ENCODE assay signal across 8 cellular contexts in genomic region chr5:10595678-10596309, GRCh38.
A peak's percentile ranks its signal among the peaks of the same experiment; 100 is the strongest.
DNase-seq lines count a peak whose midpoint lies in the region; ATAC-seq, FAIRE-seq and TF ChIP-seq lines count a peak whose summit lies in the region.

No MANE protein-coding gene starts in this region.

- peaks cover 13% of the 10 kb centered on the region for H3K27me3 Mint-ChIP-seq in activated T-cell treated with anti-CD3 and anti-CD28 coated beads, Interleukin-2, amount 50 U/mL, for 24 hours

- peaks cover 6% of the 10 kb centered on the region for H3K36me3 Mint-ChIP-seq in activated T-cell treated with anti-CD3 and anti-CD28 coated beads, Interleukin-2, amount 50 U/mL, for 24 hours (ENCODE audit: low read depth)

- H3K27ac Mint-ChIP-seq in activated T-cell treated with anti-CD3 and anti-CD28 coated beads, Interleukin-2, amount 50 U/mL, for 24 hours, result peak overlapping the region; percentile 83

- peaks cover 13% of the 10 kb centered on the region for H3K9me3 Mint-ChIP-seq in activated T-cell treated with anti-CD3 and anti-CD28 coated beads, Interleukin-2, amount 50 U/mL, for 24 hours

- H3K4me3 Mint-ChIP-seq in activated T-cell treated with anti-CD3 and anti-CD28 coated beads, Interleukin-2, amount 50 U/mL, for 24 hours, result peak overlapping the region; percentile 8

- H3K4me1 Mint-ChIP-seq in activated T-cell treated with anti-CD3 and anti-CD28 coated beads, Interleukin-2, amount 50 U/mL, for 24 hours (ENCODE audit: low read depth), result peaks cover 46% of the 10 kb centered on the region

- ATAC-seq in GM18870 (IDR thresholded peaks at IDR 0.05; ENCODE audit: unreplicated experiment), result peak; percentile 49

- TF ChIP-seq CTCF in GM10266 (IDR thresholded peaks at IDR 0.05; ENCODE audit: control insufficient read depth, insufficient read depth, low read depth, missing control alignments), result no peak

- DNase-seq in HS-5 (ENCODE audit: low read depth), result peak; percentile 94
- DNase-seq in activated T-cell treated with anti-CD3 and anti-CD28 coated beads, Interleukin-2, amount 50 U/mL, for 24 hours, result peak; percentile 49
- peak; percentile 70 for DNase-seq in foreskin melanocyte
- peak; percentile 24 to 43 for DNase-seq in stimulated activated CD4-positive, alpha-beta T cell treated with anti-CD3 and anti-CD28 coated beads, Interleukin-12 subunit alpha, Interleukin-12 subunit beta, amount 100 ng/mL, for 24 hours (ENCODE audit: low read depth in 2 of 2)
- no peak for DNase-seq in GM19239 (ENCODE audit: insufficient read length, low spot score)
- no peak for DNase-seq in SKM-1 (lab: John Stamatoyannopoulos, UW; ENCODE audit: unreplicated experiment)
- no peak for DNase-seq in GM10266 (ENCODE audit: extremely low spot score)

- no peak for FAIRE-seq in GM19239 (lab: Jason Lieb, UNC)

Comparison
In these comparisons a context has a peak if more than half of its experiments do, and no peak if none do; other contexts are left out.
1. DNase-seq: peak in HS-5 (single experiment), activated T-cell treated with anti-CD3 and anti-CD28 coated beads, Interleukin-2, amount 50 U/mL, for 24 hours (single experiment), foreskin melanocyte (single experiment) and stimulated activated CD4-positive, alpha-beta T cell treated with anti-CD3 and anti-CD28 coated beads, Interleukin-12 subunit alpha, Interleukin-12 subunit beta, amount 100 ng/mL, for 24 hours (2 of 2); none in GM19239 (single experiment), SKM-1 (single experiment) and GM10266 (single experiment).